Comparison of ENCODE assay signal across 8 cellular contexts in genomic region chr10:102432162-102432950, GRCh38. TPM values are rescaled to one million over a fixed set of nuclear protein-coding genes. Genes with fewer than 3 reads are reported as not detected.
DNase-seq lines count a peak whose midpoint lies in the region; ATAC-seq, FAIRE-seq and TF ChIP-seq lines count a peak whose summit lies in the region.

CUEDC2 (minus strand) TSS chr10:102432574; CDS start chr10:102425188, 7,386 bp downstream.

- no TSS peak for BruUV-seq in IMR-90 (replicated peaks; lab: Mats Ljungman, UMichigan)
- TSS peak; percentile 86 for BruUV-seq in endothelial cell of umbilical vein (replicated peaks; lab: Mats Ljungman, UMichigan)

- CTCF ChIA-PET in IMR-90 (lab: Yijun Ruan, JAX) (interaction anchor here (0.9 kb wide), 1 partner anchor 80 kb away, joined by 3 read pairs; no protein-coding TSS in a partner anchor), endothelial cell of umbilical vein (lab: Charles Lee) (interaction anchor here (0.6 to 2.4 kb wide), 15 partner anchors 11 to 310 kb away, joined by 3 to 25 read pairs (median 4); partner anchors contain the start of genes ACTR1A, C10orf95, FBXL15 and NFKB2)

- no peaks in the 10 kb centered on the region for H3K27me3 ChIP-seq in IMR-90 (ENCODE audit: control insufficient read depth, insufficient read depth, low read length)
- H3K27me3 ChIP-seq in endothelial cell of umbilical vein (ENCODE audit: control insufficient read depth in 2 of 2, insufficient read depth in 2 of 2, low read length in 2 of 2): peaks cover 11 to 22% of the 10 kb centered on the region in 2 experiments
- no peaks in the 10 kb centered on the region for H3K27me3 ChIP-seq in mononuclear cell (ENCODE audit: insufficient read depth, low read length)

- no peaks in the 10 kb centered on the region for H4K20me1 ChIP-seq in IMR-90 (ENCODE audit: insufficient read depth, low read length)
- no peaks in the 10 kb centered on the region for H4K20me1 ChIP-seq in endothelial cell of umbilical vein (replicated peaks; ENCODE audit: control insufficient read depth, extremely low read depth, insufficient read depth, low read length)

- H3K36me3 ChIP-seq in IMR-90 (ENCODE audit: control insufficient read depth, insufficient read depth, low read length) (no peaks in the 10 kb centered on the region), endothelial cell of umbilical vein (ENCODE audit: control insufficient read depth in 2 of 2, extremely low read depth in 1 of 2, insufficient read depth in 2 of 2, low read length in 2 of 2) (no peaks in the 10 kb centered on the region)

- no peak for TF ChIP-seq RAD21 in IMR-90 (IDR thresholded peaks at IDR 0.05; ENCODE audit: low read length)

- H2BK120ac ChIP-seq in IMR-90 (ENCODE audit: low read depth, low read length): peak within 1 kb of the TSS; percentile 57; the same call in 1 of the 2 replicates

- peak within 1 kb of the TSS; percentile 85 for H3K27ac ChIP-seq in IMR-90 (ENCODE audit: insufficient read depth, low read length)
- peak within 1 kb of the TSS; percentile 17 for H3K27ac ChIP-seq in endothelial cell of umbilical vein (ENCODE audit: insufficient read depth, low read depth, low read length)

- H3K9me1 ChIP-seq in IMR-90 (ENCODE audit: insufficient read depth, low read length) (peaks cover 3% of the 10 kb centered on the region; the same call in 1 of the 2 replicates), endothelial cell of umbilical vein (replicated peaks; ENCODE audit: control insufficient read depth, extremely low read depth, insufficient read depth, low read length) (no peaks in the 10 kb centered on the region)

- peaks cover 13% of the 10 kb centered on the region for H3K4me1 ChIP-seq in IMR-90 (ENCODE audit: control insufficient read depth, insufficient read depth, low read length)
- H3K4me1 ChIP-seq in endothelial cell of umbilical vein (ENCODE audit: control insufficient read depth, extremely low read depth, insufficient read depth, low read length): peaks cover 7% of the 10 kb centered on the region
- peaks cover 51% of the 10 kb centered on the region for H3K4me1 ChIP-seq in mononuclear cell (ENCODE audit: insufficient read depth, low read length)

- peak within 1 kb of the TSS; percentile 95 for H3K14ac ChIP-seq in IMR-90 (replicated peaks; ENCODE audit: low read depth, low read length)

- H2BK15ac ChIP-seq in IMR-90 (ENCODE audit: low read depth, low read length): peak within 1 kb of the TSS; percentile 30; the same call in 1 of the 3 replicates

- POLR2A ChIA-PET in IMR-90 (lab: Charles Lee; ENCODE audit: unreplicated experiment) (interaction anchor here (0.7 to 1.0 kb wide), 2 partner anchors 11 to 81 kb away, joined by 3 to 17 read pairs; no protein-coding TSS in a partner anchor), endothelial cell of umbilical vein (lab: Charles Lee) (interaction anchor here (0.6 to 1.1 kb wide), 3 partner anchors 12 to 44 kb away, joined by 5 to 6 read pairs (median 6); partner anchors contain the start of gene FBXL15)

- H3K23ac ChIP-seq in IMR-90 (ENCODE audit: low read depth, low read length): peak within 1 kb of the TSS; percentile 91

- H2BK5ac ChIP-seq in IMR-90 (ENCODE audit: low read depth, low read length, poor library complexity, severe bottlenecking): peak within 1 kb of the TSS; percentile 72

- intact Hi-C loops in IMR-90 (cut with micrococcal nuclease): loop anchor here (1.0 kb wide), 1 partner anchor 148 kb away; no protein-coding TSS in a partner anchor
- intact Hi-C loops in endothelial cell of umbilical vein (cut with micrococcal nuclease): loop anchor here (1.0 kb wide), 1 partner anchor 10 kb away; no protein-coding TSS in a partner anchor

- in situ Hi-C loops in IMR-90 (cut with MboI; ENCODE audit: low sequenced_read_pairs): no loop called here

- H3K79me1 ChIP-seq in IMR-90 (ENCODE audit: low read depth in 1 of 2, low read length in 2 of 2): peaks cover 9 to 20% of the 10 kb centered on the region in 2 experiments

- FAIRE-seq in endothelial cell of umbilical vein (lab: Jason Lieb, UNC): peak; percentile 97

- H3K4ac ChIP-seq in IMR-90 (ENCODE audit: low read depth, low read length): peak within 1 kb of the TSS; percentile 81

- H3K4me3 ChIP-seq in IMR-90 (ENCODE audit: insufficient read depth, low read depth, low read length) (peak within 1 kb of the TSS; percentile 70), endothelial cell of umbilical vein (replicated peaks in 1 of 3; ENCODE audit: insufficient read depth in 1 of 3, low read depth in 1 of 3, low read length in 3 of 3) (peak within 1 kb of the TSS; percentile 53 to 87 (median 66)), mononuclear cell (ENCODE audit: low read length) (peak within 1 kb of the TSS; percentile 76)

- H4K5ac ChIP-seq in IMR-90 (ENCODE audit: low read depth, low read length): peak within 1 kb of the TSS; percentile 89

- dilution Hi-C loops in IMR-90 (cut with HindIII; ENCODE audit: low sequenced_read_pairs, unreplicated experiment) (no loop called here), endothelial cell of umbilical vein (cut with MboI; ENCODE audit: extremely low pct_ligation_motif_present, low sequenced_read_pairs) (no loop called here)

- WGBS in IMR-90 (ENCODE audit: extremely low coverage in 2 of 2, insufficient read length in 1 of 2), 2 experiments: 0% methylated on average over 22 of the region's 52 CpGs; no CpG with 5 or more reads in 1 of the 2 experiments

- ATAC-seq in GM21528 (IDR thresholded peaks at IDR 0.05; ENCODE audit: low FRiP score, unreplicated experiment): peak; percentile 86
- peak; percentile 95 for ATAC-seq in IMR-90 (ENCODE audit: low read depth)

- H2AFZ ChIP-seq in IMR-90 (replicated peaks; ENCODE audit: low read length, poor library complexity) (peak within 1 kb of the TSS; percentile 96), endothelial cell of umbilical vein (ENCODE audit: low read depth, low read length) (peak within 1 kb of the TSS; percentile 67)

- H3K9ac ChIP-seq in IMR-90 (ENCODE audit: low read depth, low read length) (peak within 1 kb of the TSS; percentile 89), endothelial cell of umbilical vein (replicated peaks; ENCODE audit: extremely low read depth, insufficient read depth, low read length) (peak within 1 kb of the TSS; percentile 78)

- peak within 1 kb of the TSS; percentile 35 for H3K18ac ChIP-seq in IMR-90 (ENCODE audit: low read depth, low read length)

- peak within 1 kb of the TSS; percentile 76 for H2AK9ac ChIP-seq in IMR-90 (replicated peaks; ENCODE audit: low read depth, low read length, poor library complexity)

- no peaks in the 10 kb centered on the region for H3K9me3 ChIP-seq in IMR-90 (ENCODE audit: control insufficient read depth, insufficient read depth, low read length)
- no peaks in the 10 kb centered on the region for H3K9me3 ChIP-seq in endothelial cell of umbilical vein (replicated peaks; ENCODE audit: control insufficient read depth, insufficient read depth, low read length)
- no peaks in the 10 kb centered on the region for H3K9me3 ChIP-seq in mononuclear cell (ENCODE audit: low read depth, low read length)

- H2AK5ac ChIP-seq in IMR-90 (ENCODE audit: low read depth, low read length): peak within 1 kb of the TSS; percentile 45

- peak within 1 kb of the TSS; percentile 85 for H4K91ac ChIP-seq in IMR-90 (ENCODE audit: insufficient read depth, low read depth, low read length)

- H3K4me2 ChIP-seq in IMR-90 (ENCODE audit: low read depth, low read length): peak within 1 kb of the TSS; percentile 94
- H3K4me2 ChIP-seq in endothelial cell of umbilical vein (ENCODE audit: insufficient read depth, low read length): peak within 1 kb of the TSS; percentile 78

- peak; percentile 85 for DNase-seq in DMS 273 treated with DMSO at 0.1 percent for 48 hours (lab: John Stamatoyannopoulos, UW)
- DNase-seq in IMR-90: peak; percentile 94
- peak; percentile 99 for DNase-seq in OCI-M1 (lab: John Stamatoyannopoulos, UW)
- peak; percentile 95 for DNase-seq in activated T-cell treated with anti-CD3 and anti-CD28 coated beads for 24 hours (ENCODE audit: low read depth)
- DNase-seq in endothelial cell of umbilical vein (ENCODE audit: low read depth, low spot score): peak; percentile 97
- DNase-seq in stimulated activated CD8-positive, alpha-beta memory T cell treated with anti-CD3 and anti-CD28 coated beads, Interleukin-4, amount 100 ng/mL, for 24 hours (ENCODE audit: low read depth): peak; percentile 92

- peak within 1 kb of the TSS; percentile 85 to 99 for H4K8ac ChIP-seq in IMR-90 (ENCODE audit: low read depth in 2 of 2, low read length in 2 of 2)

- TF ChIP-seq POLR2A in IMR-90 (IDR thresholded peaks at IDR 0.05; ENCODE audit: low read depth, low read length): peak; percentile 62; the same call in 1 of the 2 replicates
- peak; percentile 91 for TF ChIP-seq POLR2A in endothelial cell of umbilical vein (IDR thresholded peaks at IDR 0.05; ENCODE audit: low read depth, low read length)

- H2BK20ac ChIP-seq in IMR-90 (ENCODE audit: low read depth, low read length): no peak within 1 kb of the TSS

- TF ChIP-seq CTCF in IMR-90 (conservative IDR thresholded peaks at IDR 0.05; ENCODE audit: low read depth, low read length) (0 out of 2 replicates have a peak, but pooled peaks have one; percentile 5), endothelial cell of umbilical vein (IDR thresholded peaks at IDR 0.05; ENCODE audit: extremely low read depth in 1 of 2, insufficient read depth in 1 of 2, low read depth in 1 of 2, low read length in 2 of 2) (no peak)

- H3K56ac ChIP-seq in IMR-90 (ENCODE audit: extremely low read depth, insufficient read depth, low read length): peak within 1 kb of the TSS; percentile 75

- H3K79me2 ChIP-seq in endothelial cell of umbilical vein (ENCODE audit: control insufficient read depth, insufficient read depth, low read length): peaks cover 9% of the 10 kb centered on the region

TF ChIP-seq in IMR-90, 13 proteins besides CTCF, POLR2A, EP300 and RAD21 (continues in another document):
- TF ChIP-seq MAZ (IDR thresholded peaks at IDR 0.05; ENCODE audit: borderline replicate concordance, low read depth, low read length): peak; percentile 83; the same call in 1 of the 2 replicates

TF ChIP-seq in endothelial cell of umbilical vein, 7 proteins besides CTCF, POLR2A, EP300 and RAD21 (continues in another document):
- TF ChIP-seq POLR2AphosphoS5 (IDR thresholded peaks at IDR 0.05; ENCODE audit: insufficient read depth, low read depth, low read length): peak; percentile 81

RNA-seq across cellular contexts. Expression of gene CUEDC2, which starts in this region (rescaled TPM):
- total RNA-seq in IMR-90 (2012; rRNA removed): 43.6 and 55.7 TPM in 2 replicates
- 84.9 and 87.6 TPM in 2 replicates for polyA plus RNA-seq in IMR-90 (2012; rRNA removed)
- 81.3 and 97.7 TPM in 2 replicates for polyA plus RNA-seq in IMR-90 (2012; cell fraction: cytosol; rRNA removed)
- polyA plus RNA-seq in IMR-90 (2012; cell fraction: nucleus; rRNA removed; ENCODE audit: low replicate concordance): 105 and 123 TPM in 2 replicates
- total RNA-seq in endothelial cell of umbilical vein: 61.5 and 62.6 TPM in 2 replicates
- polyA plus RNA-seq in endothelial cell of umbilical vein: 82.3 and 96.7 TPM in 2 replicates
- polyA plus RNA-seq in endothelial cell of umbilical vein (2011; cell fraction: cytosol; rRNA removed): 79.5 and 108 TPM in 2 replicates
- polyA plus RNA-seq in endothelial cell of umbilical vein (2011; cell fraction: nucleus; rRNA removed): 119 and 127 TPM in 2 replicates
- polyA plus RNA-seq in endothelial cell of umbilical vein (2012): 56.6 and 83.3 TPM in 2 replicates
- 26.5 and 27.4 TPM in 2 replicates for polyA minus RNA-seq in endothelial cell of umbilical vein
- 32.0 TPM for polyA minus RNA-seq in endothelial cell of umbilical vein (2011; cell fraction: cytosol; rRNA and poly(A)+ RNA removed)
- polyA minus RNA-seq in endothelial cell of umbilical vein (2011; cell fraction: nucleus; rRNA and poly(A)+ RNA removed): 7.5 and 12.2 TPM in 2 replicates
- total RNA-seq in mononuclear cell: 16.0 TPM

Comparison
In these comparisons a context has a peak if more than half of its experiments do, and no peak if none do; other contexts are left out.
1. Peak in every context shown above with its lines: DNase-seq, ATAC-seq, H3K4me3 ChIP-seq and H3K27ac ChIP-seq.